Comparison of ENCODE assay signal across 10 cellular contexts in the genomic region with DNA sequence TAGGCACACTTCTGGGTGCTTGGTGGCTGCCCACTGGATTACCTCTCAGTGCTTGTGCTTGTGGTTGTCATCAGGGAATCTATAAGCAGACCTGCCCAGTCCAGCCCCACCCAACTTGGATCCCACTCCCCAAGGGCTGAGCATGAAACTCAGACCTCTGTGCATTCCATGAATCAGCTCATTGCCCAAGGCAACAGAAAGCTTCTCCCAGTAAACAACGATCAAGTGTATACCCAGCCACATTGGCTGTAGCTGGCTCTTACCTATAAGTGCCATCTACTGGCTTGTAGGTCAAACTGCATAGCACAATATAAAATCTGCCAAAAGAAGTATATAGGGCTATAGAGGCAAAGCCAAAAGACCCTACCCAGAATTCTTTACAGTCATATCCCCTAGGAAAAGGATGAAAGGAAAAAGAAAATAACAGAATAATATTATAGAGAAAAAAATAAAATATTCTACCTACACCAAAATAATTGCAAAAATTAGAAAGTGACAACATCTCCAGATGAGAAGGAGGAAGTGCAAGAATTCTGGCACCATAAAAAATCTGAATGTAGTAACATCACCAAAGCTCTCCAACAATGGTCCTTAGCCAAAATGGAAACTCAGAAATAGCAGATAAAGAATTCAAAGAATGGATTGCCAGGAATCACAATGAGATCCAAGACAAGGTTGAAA.
DNase-seq lines count a peak whose midpoint lies in the region; ATAC-seq and TF ChIP-seq lines count a peak whose summit lies in the region.
"Had no signal": no experiment of that assay in that cellular context is flagged by ENCODE, and none has a peak within 500 bp of the region (broad histone marks: within the 10 kb centered on the region; RNA-seq: fewer than 3 reads in every experiment).

No MANE protein-coding gene starts in this region.

- ATAC-seq in HG03442 (IDR thresholded peaks at IDR 0.05; ENCODE audit: unreplicated experiment) (no peak), GM18498 (IDR thresholded peaks at IDR 0.05; ENCODE audit: unreplicated experiment) (no peak)

- H3K27me3 ChIP-seq in HAP-1 (ENCODE audit: low read depth) = no peaks in the 10 kb centered on the region

- H3K4me1 ChIP-seq in HAP-1 = no peaks in the 10 kb centered on the region

- H3K27ac ChIP-seq in VCaP = no peak overlapping the region

- no peak overlapping the region for H3K4me3 ChIP-seq in HAP-1

- no peak for TF ChIP-seq EP300 in Ishikawa (IDR thresholded peaks at IDR 0.05; ENCODE audit: borderline replicate concordance)

- in situ Hi-C loops in HAP-1 (cut with MboI; ENCODE audit: low sequenced_read_pairs) = no loop called here

- peak; percentile 87 for TF ChIP-seq CTCF in VCaP (conservative IDR thresholded peaks at IDR 0.05)

- peak; percentile 22 for TF ChIP-seq RAD21 in Ishikawa (IDR thresholded peaks at IDR 0.05; ENCODE audit: low read depth)

- H3K9me3 ChIP-seq in HAP-1 = no peaks in the 10 kb centered on the region

- no peaks in the 10 kb centered on the region for H3K36me3 ChIP-seq in HAP-1 (replicated peaks)

- DNase-seq in DMS53 treated with DMSO at 0.1 percent for 48 hours (lab: John Stamatoyannopoulos, UW; ENCODE audit: unreplicated experiment) (peak; percentile 30), left kidney (ENCODE audit: low read depth, low spot score) (peak; percentile 63), germinal center (ENCODE audit: low spot score) (no peak), HAP-1 (ENCODE audit: low spot score in 2 of 2) (no peak)
- DNase-seq: activated naive CD8-positive, alpha-beta T cell treated with anti-CD3 and anti-CD28 coated beads for 36 hours; naive B cell had no signal

TF ChIP-seq in Ishikawa, 13 proteins besides CTCF, POLR2A, EP300 and RAD21:
- TF ChIP-seq EGR1 (IDR thresholded peaks at IDR 0.05) (no peak), TAF1 (IDR thresholded peaks at IDR 0.05; ENCODE audit: low read depth) (no peak), ZBTB7A (IDR thresholded peaks at IDR 0.05; ENCODE audit: low read depth) (no peak), NFIC (IDR thresholded peaks at IDR 0.05) (no peak), FOXM1 (IDR thresholded peaks at IDR 0.05; ENCODE audit: borderline replicate concordance, low read depth) (no peak), CREB1 (IDR thresholded peaks at IDR 0.05; ENCODE audit: low read depth) (no peak)
- TF ChIP-seq, protein P1, sequence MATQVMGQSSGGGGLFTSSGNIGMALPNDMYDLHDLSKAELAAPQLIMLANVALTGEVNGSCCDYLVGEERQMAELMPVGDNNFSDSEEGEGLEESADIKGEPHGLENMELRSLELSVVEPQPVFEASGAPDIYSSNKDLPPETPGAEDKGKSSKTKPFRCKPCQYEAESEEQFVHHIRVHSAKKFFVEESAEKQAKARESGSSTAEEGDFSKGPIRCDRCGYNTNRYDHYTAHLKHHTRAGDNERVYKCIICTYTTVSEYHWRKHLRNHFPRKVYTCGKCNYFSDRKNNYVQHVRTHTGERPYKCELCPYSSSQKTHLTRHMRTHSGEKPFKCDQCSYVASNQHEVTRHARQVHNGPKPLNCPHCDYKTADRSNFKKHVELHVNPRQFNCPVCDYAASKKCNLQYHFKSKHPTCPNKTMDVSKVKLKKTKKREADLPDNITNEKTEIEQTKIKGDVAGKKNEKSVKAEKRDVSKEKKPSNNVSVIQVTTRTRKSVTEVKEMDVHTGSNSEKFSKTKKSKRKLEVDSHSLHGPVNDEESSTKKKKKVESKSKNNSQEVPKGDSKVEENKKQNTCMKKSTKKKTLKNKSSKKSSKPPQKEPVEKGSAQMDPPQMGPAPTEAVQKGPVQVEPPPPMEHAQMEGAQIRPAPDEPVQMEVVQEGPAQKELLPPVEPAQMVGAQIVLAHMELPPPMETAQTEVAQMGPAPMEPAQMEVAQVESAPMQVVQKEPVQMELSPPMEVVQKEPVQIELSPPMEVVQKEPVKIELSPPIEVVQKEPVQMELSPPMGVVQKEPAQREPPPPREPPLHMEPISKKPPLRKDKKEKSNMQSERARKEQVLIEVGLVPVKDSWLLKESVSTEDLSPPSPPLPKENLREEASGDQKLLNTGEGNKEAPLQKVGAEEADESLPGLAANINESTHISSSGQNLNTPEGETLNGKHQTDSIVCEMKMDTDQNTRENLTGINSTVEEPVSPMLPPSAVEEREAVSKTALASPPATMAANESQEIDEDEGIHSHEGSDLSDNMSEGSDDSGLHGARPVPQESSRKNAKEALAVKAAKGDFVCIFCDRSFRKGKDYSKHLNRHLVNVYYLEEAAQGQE (IDR thresholded peaks at IDR 0.05; ENCODE audit: low read depth) = no peak

Comparison
In these comparisons a context has a peak if more than half of its experiments do, and no peak if none do; other contexts are left out.
1. DNase-seq: peak in DMS53 treated with DMSO at 0.1 percent for 48 hours (single experiment) and left kidney (single experiment); none in germinal center (single experiment) and HAP-1 (0 of 2).